In genomic region chr12:14384783-14385638, GRCh38 we compare ENCODE assay signal across 8 cellular contexts. TPM values are rescaled to one million over a fixed set of nuclear protein-coding genes. Genes with fewer than 3 reads are reported as not detected.
DNase-seq lines count a peak whose midpoint lies in the region; ATAC-seq lines count a peak whose summit lies in the region.

No MANE protein-coding gene starts in this region.

- no peaks in the 10 kb centered on the region for H3K27me3 ChIP-seq in CD4-positive, CD25-positive, alpha-beta regulatory T cell (ENCODE audit: control insufficient read depth, insufficient read depth, low read length)

- H3K36me3 Mint-ChIP-seq in CD4-positive, CD25-positive, alpha-beta regulatory T cell, result peaks cover 31% of the 10 kb centered on the region
- peaks cover 54% of the 10 kb centered on the region for H3K36me3 Mint-ChIP-seq in activated CD4-positive, alpha-beta memory T cell treated with anti-CD3 and anti-CD28 coated beads, Interleukin-2, amount 10 ng/mL, durations not matched to agents 7 days and 5 days (ENCODE audit: low read depth)

- peaks cover 4% of the 10 kb centered on the region for H3K27me3 Mint-ChIP-seq in CD4-positive, CD25-positive, alpha-beta regulatory T cell
- no peaks in the 10 kb centered on the region for H3K27me3 Mint-ChIP-seq in activated CD4-positive, alpha-beta memory T cell treated with anti-CD3 and anti-CD28 coated beads, Interleukin-2, amount 10 ng/mL, durations not matched to agents 7 days and 5 days

- peak overlapping the region; percentile 84 to 91 (median 88) for H3K27ac Mint-ChIP-seq in CD4-positive, CD25-positive, alpha-beta regulatory T cell
- H3K27ac Mint-ChIP-seq in activated CD4-positive, alpha-beta memory T cell treated with anti-CD3 and anti-CD28 coated beads, Interleukin-2, amount 10 ng/mL, durations not matched to agents 7 days and 5 days, result peak overlapping the region; percentile 95

- H3K4me3 ChIP-seq in CD4-positive, CD25-positive, alpha-beta regulatory T cell (ENCODE audit: low read depth, low read length), result peak overlapping the region; percentile 93

- CTCF ChIA-PET in activated CD4-positive, alpha-beta memory T cell treated with anti-CD3 and anti-CD28 coated beads, Interleukin-2, amount 10 ng/mL, durations not matched to agents 7 days and 5 days (lab: Charles Lee), result interaction anchor here (0.6 to 7.1 kb wide), 13 partner anchors 8 to 238 kb away, joined by 3 to 95 read pairs (median 5); partner anchors contain the start of gene ATF7IP

- H3K27ac ChIP-seq in CD4-positive, CD25-positive, alpha-beta regulatory T cell (ENCODE audit: insufficient read depth, low read length, poor library complexity, severe bottlenecking), result peak overlapping the region; percentile 81

- peaks cover 0 to 11% (median 5%) of the 10 kb centered on the region in 7 donors for H3K9me3 Mint-ChIP-seq in CD4-positive, CD25-positive, alpha-beta regulatory T cell
- H3K9me3 Mint-ChIP-seq in activated CD4-positive, alpha-beta memory T cell treated with anti-CD3 and anti-CD28 coated beads, Interleukin-2, amount 10 ng/mL, durations not matched to agents 7 days and 5 days, result peaks cover 7% of the 10 kb centered on the region

- peaks cover 61% of the 10 kb centered on the region for H3K4me1 ChIP-seq in CD4-positive, CD25-positive, alpha-beta regulatory T cell (ENCODE audit: control insufficient read depth, insufficient read depth, low read length, poor library complexity, severe bottlenecking)

- DNase-seq in CD4-positive, CD25-positive, alpha-beta regulatory T cell, result peak; percentile 33 to 94 (median 78)
- DNase-seq in GM19238 (ENCODE audit: insufficient read length, low spot score) (peak; percentile 38), NCI-H345 treated with DMSO at 0.1 percent for 48 hours (lab: John Stamatoyannopoulos, UW; ENCODE audit: unreplicated experiment) (peak; percentile 42), epidermal melanocyte (ENCODE audit: insufficient read length, low spot score) (peak; percentile 71), mucosa of gallbladder (ENCODE audit: low spot score) (peak; percentile 72), stromal cell of bone marrow (ENCODE audit: low read depth) (peak; percentile 77)
- peak; percentile 81 for DNase-seq in activated CD4-positive, alpha-beta memory T cell treated with anti-CD3 and anti-CD28 coated beads, Interleukin-2, amount 10 ng/mL, durations not matched to agents 7 days and 5 days

- peak; percentile 90 to 94 for ATAC-seq in CD4-positive, CD25-positive, alpha-beta regulatory T cell (ENCODE audit: low read depth in 2 of 2)
- peak; percentile 90 for ATAC-seq in HG03280 (IDR thresholded peaks at IDR 0.05; ENCODE audit: unreplicated experiment)

- POLR2A ChIA-PET in activated CD4-positive, alpha-beta memory T cell treated with anti-CD3 and anti-CD28 coated beads, Interleukin-2, amount 10 ng/mL, durations not matched to agents 7 days and 5 days (lab: Charles Lee), result interaction anchor here (0.5 to 7.5 kb wide), 20 partner anchors 10 to 1661 kb away, joined by 3 to 247 read pairs (median 12); partner anchors contain the start of gene ATF7IP

- H3K4me3 Mint-ChIP-seq in CD4-positive, CD25-positive, alpha-beta regulatory T cell, result peak overlapping the region; percentile 61 to 92 (median 79)
- peak overlapping the region; percentile 74 for H3K4me3 Mint-ChIP-seq in activated CD4-positive, alpha-beta memory T cell treated with anti-CD3 and anti-CD28 coated beads, Interleukin-2, amount 10 ng/mL, durations not matched to agents 7 days and 5 days

- H3K4me1 Mint-ChIP-seq in CD4-positive, CD25-positive, alpha-beta regulatory T cell, result peaks cover 38 to 82% (median 54%) of the 10 kb centered on the region in 4 donors
- H3K4me1 Mint-ChIP-seq in activated CD4-positive, alpha-beta memory T cell treated with anti-CD3 and anti-CD28 coated beads, Interleukin-2, amount 10 ng/mL, durations not matched to agents 7 days and 5 days, result peaks cover 53% of the 10 kb centered on the region

- H3K9me3 ChIP-seq in CD4-positive, CD25-positive, alpha-beta regulatory T cell (ENCODE audit: control insufficient read depth in 2 of 2, low read length in 2 of 2), result peaks cover 5 to 8% of the 10 kb centered on the region in 2 experiments

- H3K36me3 ChIP-seq in CD4-positive, CD25-positive, alpha-beta regulatory T cell (ENCODE audit: control insufficient read depth, insufficient read depth, low read length), result peaks cover 6% of the 10 kb centered on the region

RNA-seq across cellular contexts. Expression of gene ATF7IP, which starts 19.5 kb away (rescaled TPM):
- total RNA-seq in CD4-positive, CD25-positive, alpha-beta regulatory T cell, result 175 TPM
- polyA plus RNA-seq in CD4-positive, CD25-positive, alpha-beta regulatory T cell, result 100 to 1,000 TPM in 2 of 4 donors, 10 to 100 TPM in 2; 83.9 to 116 (median 95.0) TPM
- 100 to 1,000 TPM; 129 to 134 TPM for total RNA-seq in activated CD4-positive, alpha-beta memory T cell treated with anti-CD3 and anti-CD28 coated beads, Interleukin-2, amount 10 ng/mL, durations not matched to agents 7 days and 5 days
- 70.6 TPM for total RNA-seq in mucosa of gallbladder

Comparison
In these comparisons a context has a peak if more than half of its experiments do, and no peak if none do; other contexts are left out.
1. Peak in every context shown above with its lines: DNase-seq, ATAC-seq, H3K4me3 ChIP-seq and H3K27ac ChIP-seq.